In the genomic region with DNA sequence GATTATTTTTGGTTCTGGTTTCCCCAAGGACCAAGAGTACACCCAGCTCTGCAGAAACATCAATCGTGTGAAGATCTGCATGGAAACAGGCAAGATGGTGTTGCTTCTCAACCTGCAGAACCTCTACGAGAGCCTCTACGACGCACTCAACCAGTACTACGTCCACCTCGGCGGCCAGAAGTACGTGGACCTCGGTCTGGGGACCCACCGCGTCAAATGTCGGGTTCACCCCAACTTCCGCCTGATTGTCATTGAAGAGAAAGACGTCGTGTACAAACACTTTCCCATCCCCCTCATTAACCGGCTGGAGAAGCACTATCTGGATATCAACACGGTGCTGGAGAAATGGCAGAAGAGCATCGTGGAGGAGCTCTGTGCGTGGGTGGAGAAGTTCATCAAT, we compare ENCODE assay signal across 23 cellular contexts.
DNase-seq lines count a peak whose midpoint lies in the region; ATAC-seq, FAIRE-seq and TF ChIP-seq lines count a peak whose summit lies in the region.
"Had no signal": no experiment of that assay in that cellular context is flagged by ENCODE, and none has a peak within 500 bp of the region (broad histone marks: within the 10 kb centered on the region; RNA-seq: fewer than 3 reads in every experiment).

No MANE protein-coding gene starts in this region.

- peak overlapping the region; percentile 5 for H2AK9ac ChIP-seq in IMR-90 (replicated peaks; ENCODE audit: low read depth, low read length, poor library complexity)

- no peak overlapping the region for H3K4me2 ChIP-seq in IMR-90 (ENCODE audit: low read depth, low read length)
- H3K4me2 ChIP-seq: BLaER1 had no signal

- ATAC-seq in IMR-90 (ENCODE audit: low read depth) = no peak
- no peak for ATAC-seq in HG03108 (IDR thresholded peaks at IDR 0.05; ENCODE audit: unreplicated experiment)
- ATAC-seq: GM12878, K562 had no signal

- no peak overlapping the region for H2BK15ac ChIP-seq in IMR-90 (ENCODE audit: low read depth, low read length)

- no peak overlapping the region for H3K14ac ChIP-seq in IMR-90 (replicated peaks; ENCODE audit: low read depth, low read length)

- no peaks in the 10 kb centered on the region for H3K9me3 ChIP-seq in IMR-90 (ENCODE audit: control insufficient read depth, insufficient read depth, low read length)
- H3K9me3 ChIP-seq: BLaER1 had no signal

- whole genome bisulfite sequencing in IMR-90 (ENCODE audit: extremely low coverage in 2 of 2, insufficient read length in 1 of 2), 2 experiments = 98% methylated on average over 18 of the region's 19 CpGs; no CpG with 5 or more reads in 1 of the 2 experiments

- H3K27me3 ChIP-seq in IMR-90 (ENCODE audit: control insufficient read depth, insufficient read depth, low read length) = no peaks in the 10 kb centered on the region
- no peaks in the 10 kb centered on the region for H3K27me3 ChIP-seq in bronchial epithelial cell (ENCODE audit: control insufficient read depth, insufficient read depth, low read length)
- H3K27me3 ChIP-seq: BLaER1 had no signal

- no peak overlapping the region for H2BK20ac ChIP-seq in IMR-90 (ENCODE audit: low read depth, low read length)

- in situ Hi-C loops in IMR-90 (cut with MboI; ENCODE audit: low sequenced_read_pairs) = no loop called here

- dilution Hi-C loops in IMR-90 (cut with HindIII; ENCODE audit: low sequenced_read_pairs, unreplicated experiment) = no loop called here

- POLR2A ChIA-PET in IMR-90 (lab: Charles Lee; ENCODE audit: unreplicated experiment) = no interaction called here

- no peaks in the 10 kb centered on the region for H3K4me1 ChIP-seq in IMR-90 (ENCODE audit: control insufficient read depth, insufficient read depth, low read length)
- H3K4me1 ChIP-seq: BLaER1 had no signal

- no peak overlapping the region for H3K9ac ChIP-seq in IMR-90 (ENCODE audit: low read depth, low read length)
- H3K9ac ChIP-seq: BLaER1, GM23248 had no signal

- H3K27ac ChIP-seq in IMR-90 (ENCODE audit: insufficient read depth, low read length) = no peak overlapping the region
- H3K27ac ChIP-seq: BLaER1, GM23248 had no signal

- no peaks in the 10 kb centered on the region; the same call in none of the 2 replicates for H4K20me1 ChIP-seq in IMR-90 (ENCODE audit: insufficient read depth, low read length)

- H3K4me3 Mint-ChIP-seq in activated T-cell treated with anti-CD3 and anti-CD28 coated beads, Interleukin-2, amount 50 U/mL, for 24 hours = no peak overlapping the region

- H3K79me1 ChIP-seq in IMR-90 (ENCODE audit: low read depth in 1 of 2, low read length in 2 of 2) = peaks cover 8 to 16% of the 10 kb centered on the region in 2 experiments; a peak in 3 of 4 replicates

- H2AFZ ChIP-seq in IMR-90 (replicated peaks; ENCODE audit: low read length, poor library complexity) = no peak overlapping the region
- H2AFZ ChIP-seq: GM23248 had no signal

- H2BK120ac ChIP-seq in IMR-90 (ENCODE audit: low read depth, low read length) = no peak overlapping the region

- H4K91ac ChIP-seq in IMR-90 (ENCODE audit: insufficient read depth, low read depth, low read length) = no peak overlapping the region

- CTCF ChIA-PET in IMR-90 (lab: Yijun Ruan, JAX) = no interaction called here

- no peak overlapping the region for H4K8ac ChIP-seq in IMR-90 (ENCODE audit: low read depth in 2 of 2, low read length in 2 of 2)

- peaks cover 97% of the 10 kb centered on the region for H3K36me3 Mint-ChIP-seq in activated T-cell treated with anti-CD3 and anti-CD28 coated beads, Interleukin-2, amount 50 U/mL, for 24 hours (ENCODE audit: low read depth)

- no peak overlapping the region for H3K4ac ChIP-seq in IMR-90 (ENCODE audit: low read depth, low read length)

- no peak overlapping the region for H3K56ac ChIP-seq in IMR-90 (ENCODE audit: extremely low read depth, insufficient read depth, low read length)

- no peak for TF ChIP-seq RAD21 in IMR-90 (IDR thresholded peaks at IDR 0.05; ENCODE audit: low read length)

- no peak overlapping the region for H2BK5ac ChIP-seq in IMR-90 (ENCODE audit: low read depth, low read length, poor library complexity, severe bottlenecking)

- no peak for TF ChIP-seq CTCF in IMR-90 (conservative IDR thresholded peaks at IDR 0.05; ENCODE audit: low read depth, low read length)
- TF ChIP-seq CTCF in bronchial epithelial cell (IDR thresholded peaks at IDR 0.05; ENCODE audit: insufficient read depth, low read length, severe bottlenecking) = no peak

- no peaks in the 10 kb centered on the region for H3K27me3 Mint-ChIP-seq in activated T-cell treated with anti-CD3 and anti-CD28 coated beads, Interleukin-2, amount 50 U/mL, for 24 hours
- H3K27me3 Mint-ChIP-seq: CD4-positive, alpha-beta memory T cell had no signal

- intact Hi-C loops in IMR-90 (cut with micrococcal nuclease) = no loop called here
- intact Hi-C loops in posterior vena cava (cut with DNase I) = no loop called here

- H4K5ac ChIP-seq in IMR-90 (ENCODE audit: low read depth, low read length) = no peak overlapping the region

- H3K4me1 Mint-ChIP-seq in activated T-cell treated with anti-CD3 and anti-CD28 coated beads, Interleukin-2, amount 50 U/mL, for 24 hours (ENCODE audit: low read depth) = peaks cover 17% of the 10 kb centered on the region

- DNase-seq in activated T-cell treated with anti-CD3 and anti-CD28 coated beads, Interleukin-2, amount 50 U/mL, for 24 hours = no peak
- DNase-seq in activated T-cell treated with anti-CD3 and anti-CD28 coated beads, Interleukin-2, amount 50 U/mL, for 48 hours = no peak
- no peak for DNase-seq in IMR-90
- DNase-seq in bronchial epithelial cell (ENCODE audit: low read depth) = no peak
- peak; percentile 48 for DNase-seq in posterior vena cava (ENCODE audit: low spot score)
- no peak for DNase-seq in NOMO-1 (lab: John Stamatoyannopoulos, UW; ENCODE audit: unreplicated experiment in 2 of 2)
- no peak for DNase-seq in MV-4-11 (lab: John Stamatoyannopoulos, UW)
- DNase-seq: CD4-positive, alpha-beta memory T cell; DMS53; EL; GM23248; HCEC 1CT; NCI-H1105 treated with DMSO at 0.1 percent for 48 hours; NCI-H1694; NCI-H2081 treated with DMSO at 0.1 percent for 48 hours; NCI-H774; RPMI8226; SHP77 treated with DMSO at 0.1 percent for 48 hours had no signal

- H3K36me3 ChIP-seq in IMR-90 (ENCODE audit: control insufficient read depth, insufficient read depth, low read length) (peaks cover 84% of the 10 kb centered on the region), bronchial epithelial cell (ENCODE audit: control insufficient read depth, insufficient read depth, low read length) (peaks cover 44% of the 10 kb centered on the region)

- no TSS peak for BruUV-seq in IMR-90 (replicated peaks; lab: Mats Ljungman, UMichigan)

- FAIRE-seq in bronchial epithelial cell (lab: Jason Lieb, UNC) = peak; percentile 43
- FAIRE-seq: GM12878, GM19239, K562 had no signal

- H3K9me1 ChIP-seq in IMR-90 (ENCODE audit: insufficient read depth, low read length) = peaks cover 21% of the 10 kb centered on the region

- H3K18ac ChIP-seq in IMR-90 (ENCODE audit: low read depth, low read length) = no peak overlapping the region

- no peak overlapping the region for H2AK5ac ChIP-seq in IMR-90 (ENCODE audit: low read depth, low read length)

- no peak overlapping the region for H3K23ac ChIP-seq in IMR-90 (ENCODE audit: low read depth, low read length)

- no peak for TF ChIP-seq POLR2A in IMR-90 (IDR thresholded peaks at IDR 0.05; ENCODE audit: low read depth, low read length)

- no peaks in the 10 kb centered on the region for H3K9me3 Mint-ChIP-seq in activated T-cell treated with anti-CD3 and anti-CD28 coated beads, Interleukin-2, amount 50 U/mL, for 24 hours

- peak overlapping the region; percentile 82 for H3K27ac Mint-ChIP-seq in activated T-cell treated with anti-CD3 and anti-CD28 coated beads, Interleukin-2, amount 50 U/mL, for 24 hours

- H3K4me3 ChIP-seq in IMR-90 (ENCODE audit: insufficient read depth, low read depth, low read length) (no peak overlapping the region), bronchial epithelial cell (ENCODE audit: low read depth, low read length) (no peak overlapping the region)
- H3K4me3 ChIP-seq: BLaER1, GM12878, GM23248, K562 had no signal

TF ChIP-seq in IMR-90, 13 proteins besides CTCF, POLR2A, EP300 and RAD21:
- TF ChIP-seq, protein P1, sequence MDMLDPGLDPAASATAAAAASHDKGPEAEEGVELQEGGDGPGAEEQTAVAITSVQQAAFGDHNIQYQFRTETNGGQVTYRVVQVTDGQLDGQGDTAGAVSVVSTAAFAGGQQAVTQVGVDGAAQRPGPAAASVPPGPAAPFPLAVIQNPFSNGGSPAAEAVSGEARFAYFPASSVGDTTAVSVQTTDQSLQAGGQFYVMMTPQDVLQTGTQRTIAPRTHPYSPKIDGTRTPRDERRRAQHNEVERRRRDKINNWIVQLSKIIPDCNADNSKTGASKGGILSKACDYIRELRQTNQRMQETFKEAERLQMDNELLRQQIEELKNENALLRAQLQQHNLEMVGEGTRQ (IDR thresholded peaks at IDR 0.05; ENCODE audit: low read depth, low read length) = no peak
- TF ChIP-seq FOS (IDR thresholded peaks at IDR 0.05; ENCODE audit: low read depth, low read length) (no peak), CHD1 (IDR thresholded peaks at IDR 0.05; ENCODE audit: low read depth, low read length) (no peak), BHLHE40 (IDR thresholded peaks at IDR 0.05; ENCODE audit: low read depth, low read length) (no peak), MAZ (IDR thresholded peaks at IDR 0.05; ENCODE audit: borderline replicate concordance, low read depth, low read length) (no peak), RCOR1 (IDR thresholded peaks at IDR 0.05; ENCODE audit: insufficient replicate concordance, low read length) (no peak), SMC3 (IDR thresholded peaks at IDR 0.05; ENCODE audit: low read depth, low read length) (no peak), MAFK (IDR thresholded peaks at IDR 0.05; ENCODE audit: low read depth, low read length) (no peak), RFX5 (IDR thresholded peaks at IDR 0.05; ENCODE audit: low read depth, low read length) (no peak), MXI1 (IDR thresholded peaks at IDR 0.05; ENCODE audit: borderline replicate concordance, low read depth, low read length) (no peak)
- TF ChIP-seq, protein P2, sequence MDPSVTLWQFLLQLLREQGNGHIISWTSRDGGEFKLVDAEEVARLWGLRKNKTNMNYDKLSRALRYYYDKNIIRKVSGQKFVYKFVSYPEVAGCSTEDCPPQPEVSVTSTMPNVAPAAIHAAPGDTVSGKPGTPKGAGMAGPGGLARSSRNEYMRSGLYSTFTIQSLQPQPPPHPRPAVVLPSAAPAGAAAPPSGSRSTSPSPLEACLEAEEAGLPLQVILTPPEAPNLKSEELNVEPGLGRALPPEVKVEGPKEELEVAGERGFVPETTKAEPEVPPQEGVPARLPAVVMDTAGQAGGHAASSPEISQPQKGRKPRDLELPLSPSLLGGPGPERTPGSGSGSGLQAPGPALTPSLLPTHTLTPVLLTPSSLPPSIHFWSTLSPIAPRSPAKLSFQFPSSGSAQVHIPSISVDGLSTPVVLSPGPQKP (IDR thresholded peaks at IDR 0.05; ENCODE audit: borderline replicate concordance, low read depth, low read length) = no peak
